ENCODE assay signal across 11 cellular contexts in genomic region chr2:200809506-200810251, GRCh38. TPM values are rescaled to one million over a fixed set of nuclear protein-coding genes. Genes with fewer than 3 reads are reported as not detected.
DNase-seq lines count a peak whose midpoint lies in the region; ATAC-seq, FAIRE-seq and TF ChIP-seq lines count a peak whose summit lies in the region.
"Had no signal": no experiment of that assay in that cellular context is flagged by ENCODE, and none has a peak within 500 bp of the region (broad histone marks: within the 10 kb centered on the region; RNA-seq: fewer than 3 reads in every experiment).

No MANE protein-coding gene starts in this region.

- H2BK5ac ChIP-seq in trophoblast cell (ENCODE audit: low read depth, low read length, poor library complexity): no peak overlapping the region

- no peak for TF ChIP-seq EP300 in sigmoid colon (IDR thresholded peaks at IDR 0.05)

- no TSS peak for BruUV-seq in Caco-2 (replicated peaks; lab: Mats Ljungman, UMichigan)

- H4K20me1 ChIP-seq in fibroblast of lung (ENCODE audit: control insufficient read depth, extremely low read depth, insufficient read depth, low read length): peaks cover 5% of the 10 kb centered on the region

- 70 to 85% methylated on average over 7 of the region's 7 CpGs for WGBS in sigmoid colon, 2 donors
- 75 to 80% (median 78%) methylated on average over 7 of the region's 7 CpGs for WGBS in small intestine, 3 donors
- WGBS in trophoblast cell (ENCODE audit: extremely low coverage, insufficient coverage, insufficient read length): no CpG with 5 or more reads among the region's 7 CpGs

- H3K27me3 ChIP-seq in Caco-2 (replicated peaks; ENCODE audit: control insufficient read depth, insufficient read depth, low read length): no peaks in the 10 kb centered on the region
- H3K27me3 ChIP-seq in fibroblast of lung (ENCODE audit: control insufficient read depth, insufficient read depth, low read length): no peaks in the 10 kb centered on the region
- H3K27me3 ChIP-seq in sigmoid colon: no peaks in the 10 kb centered on the region
- no peaks in the 10 kb centered on the region for H3K27me3 ChIP-seq in small intestine (ENCODE audit: control insufficient read depth in 2 of 2, insufficient read depth in 2 of 2, low read length in 2 of 2)
- H3K27me3 ChIP-seq in trophoblast cell (ENCODE audit: insufficient read depth, low read length): no peaks in the 10 kb centered on the region

- H3K4me3 ChIP-seq in Caco-2 (ENCODE audit: low read depth, low read length) (no peak overlapping the region), fibroblast of lung (replicated peaks in 1 of 4; ENCODE audit: control extremely low read depth in 1 of 4, insufficient read depth in 1 of 4, low read depth in 3 of 4, low read length in 4 of 4) (peak overlapping the region in 2 of 4 experiments; percentile 77 to 79), sigmoid colon (no peak overlapping the region), small intestine (ENCODE audit: low read depth in 1 of 2, low read length in 2 of 2) (no peak overlapping the region), trophoblast cell (ENCODE audit: low read depth, low read length) (no peak overlapping the region)

- H3K27me3 Mint-ChIP-seq in Caco-2 (ENCODE audit: insufficient read depth, unreplicated experiment) (no peaks in the 10 kb centered on the region), activated B cell treated with CpG ODN at 0.5 μM for 24 hours (no peaks in the 10 kb centered on the region)

- H3K4me1 Mint-ChIP-seq in Caco-2 (ENCODE audit: low read depth, unreplicated experiment) (peaks cover 16% of the 10 kb centered on the region), activated B cell treated with CpG ODN at 0.5 μM for 24 hours (peaks cover 30% of the 10 kb centered on the region)

- H3K79me2 ChIP-seq in fibroblast of lung (ENCODE audit: control insufficient read depth, insufficient read depth, low read length) (peaks cover 30% of the 10 kb centered on the region), trophoblast cell (ENCODE audit: control insufficient read depth, insufficient read depth, low read length, poor library complexity) (peaks cover 11% of the 10 kb centered on the region)

- 0 out of 2 replicates have a peak, but pooled peaks cover 3% of the 10 kb centered on the region for H3K36me3 ChIP-seq in Caco-2 (ENCODE audit: control insufficient read depth, insufficient read depth, low read length)
- peaks cover 3% of the 10 kb centered on the region for H3K36me3 ChIP-seq in fibroblast of lung (ENCODE audit: control insufficient read depth, insufficient read depth, low read length)
- H3K36me3 ChIP-seq in sigmoid colon: peaks cover 0 to 14% (median 2%) of the 10 kb centered on the region in 4 donors
- H3K36me3 ChIP-seq in small intestine (ENCODE audit: control insufficient read depth in 2 of 2, insufficient read depth in 2 of 2, low read length in 2 of 2): peaks cover 0 to 4% of the 10 kb centered on the region in 2 donors
- peaks cover 0 to 6% of the 10 kb centered on the region in 2 experiments for H3K36me3 ChIP-seq in trophoblast cell (ENCODE audit: control insufficient read depth in 1 of 2, insufficient read depth in 2 of 2, low read length in 2 of 2)

- TF ChIP-seq CTCF in Caco-2 (IDR thresholded peaks at IDR 0.05; ENCODE audit: insufficient read depth in 1 of 2, low read depth in 1 of 2, low read length in 1 of 2, severe bottlenecking in 1 of 2, unreplicated experiment in 1 of 2): no peak
- TF ChIP-seq CTCF in activated B cell treated with CpG ODN at 0.5 μM for 24 hours (IDR thresholded peaks at IDR 0.05): no peak
- TF ChIP-seq CTCF in fibroblast of lung (conservative IDR thresholded peaks at IDR 0.05 in 1 of 2, IDR thresholded peaks at IDR 0.05 in 1 of 2; ENCODE audit: low read depth in 1 of 2, low read length in 2 of 2): no peak
- TF ChIP-seq CTCF in sigmoid colon (IDR thresholded peaks at IDR 0.05): no peak

- POLR2A ChIA-PET in Caco-2 (lab: Charles Lee): no interaction called here
- POLR2A ChIA-PET in activated B cell treated with CpG ODN at 0.5 μM for 24 hours (lab: Charles Lee): interaction anchor here (0.5 to 1.3 kb wide), 2 partner anchors 55 to 100 kb away, joined by 3 read pairs; partner anchors contain the start of gene CLK1

- TF ChIP-seq POLR2A in sigmoid colon (IDR thresholded peaks at IDR 0.05): no peak

- no peak for DNase-seq in Caco-2
- no peak for DNase-seq in activated B cell treated with CpG ODN at 0.5 μM for 24 hours
- DNase-seq in fibroblast of lung (ENCODE audit: low read depth in 2 of 2): peak in 1 of 2 donors; percentile 54
- no peak for DNase-seq in sigmoid colon
- no peak for DNase-seq in SK-N-DZ (ENCODE audit: low spot score)
- DNase-seq in small intestine: no peak
- no peak for DNase-seq in trophoblast cell
- DNase-seq: hippocampal formation; NK-92 treated with Interleukin-12 subunit alpha and Interleukin-12 subunit beta, amount 100 ng/mL, for 24 hours had no signal

- peaks cover 10% of the 10 kb centered on the region for H3K79me1 ChIP-seq in trophoblast cell (ENCODE audit: low read length)

- H3K9me3 Mint-ChIP-seq in Caco-2 (ENCODE audit: unreplicated experiment): no peaks in the 10 kb centered on the region
- H3K9me3 Mint-ChIP-seq in activated B cell treated with CpG ODN at 0.5 μM for 24 hours: no peaks in the 10 kb centered on the region

- H2BK12ac ChIP-seq in trophoblast cell (ENCODE audit: low read length): no peak overlapping the region

- no peak overlapping the region for H2AK5ac ChIP-seq in trophoblast cell (ENCODE audit: low read length)

- ATAC-seq in activated B cell treated with CpG ODN at 0.5 μM for 24 hours (ENCODE audit: low read depth) (no peak), GM18870 (IDR thresholded peaks at IDR 0.05; ENCODE audit: unreplicated experiment) (no peak)

- H3K9ac ChIP-seq in fibroblast of lung (ENCODE audit: insufficient read depth, low read length) (no peak overlapping the region), trophoblast cell (ENCODE audit: low read length) (no peak overlapping the region)
- H3K9ac ChIP-seq: KMS-11 had no signal

- intact Hi-C loops in Caco-2 (cut with micrococcal nuclease; ENCODE audit: unreplicated experiment) (loop anchor here (2.0 to 10.0 kb wide), 2 partner anchors 55 to 235 kb away; partner anchors contain the start of gene CLK1), activated B cell treated with CpG ODN at 0.5 μM for 24 hours (cut with micrococcal nuclease) (loop anchor here (2.0 to 10.0 kb wide), 7 partner anchors 302 to 1429 kb away; partner anchors contain the start of genes CFLAR, FZD7, MAIP1 and SUMO1), sigmoid colon (cut with DNase I) (loop anchor here (5.0 kb wide), 2 partner anchors 263 to 282 kb away; partner anchors contain the start of genes HYCC2, NDUFB3 and SGO2)

- H2AFZ ChIP-seq in fibroblast of lung (ENCODE audit: low read length) (no peak overlapping the region), trophoblast cell (ENCODE audit: insufficient read depth, low read length, poor library complexity) (no peak overlapping the region)

- peak overlapping the region; percentile 89 for H3K4me3 Mint-ChIP-seq in Caco-2 (ENCODE audit: unreplicated experiment)
- H3K4me3 Mint-ChIP-seq in activated B cell treated with CpG ODN at 0.5 μM for 24 hours: no peak overlapping the region

- H3K4me1 ChIP-seq in Caco-2: peaks cover 22% of the 10 kb centered on the region
- peaks cover 9% of the 10 kb centered on the region for H3K4me1 ChIP-seq in fibroblast of lung (ENCODE audit: control insufficient read depth, extremely low read depth, insufficient read depth, low read length)
- peaks cover 0 to 32% (median 29%) of the 10 kb centered on the region in 4 donors for H3K4me1 ChIP-seq in sigmoid colon
- H3K4me1 ChIP-seq in small intestine (ENCODE audit: control insufficient read depth in 2 of 2, insufficient read depth in 1 of 2, low read depth in 1 of 2, low read length in 1 of 2): peaks cover 0 to 3% of the 10 kb centered on the region in 2 donors
- H3K4me1 ChIP-seq in trophoblast cell (ENCODE audit: control insufficient read depth in 1 of 2, insufficient read depth in 2 of 2, low read length in 2 of 2): peaks cover 3 to 4% of the 10 kb centered on the region in 2 experiments

- FAIRE-seq in small intestine (lab: Jason Lieb, UNC): no peak

- no peak overlapping the region for H3K18ac ChIP-seq in trophoblast cell (ENCODE audit: low read length)

- H3K9me3 ChIP-seq in Caco-2 (no peaks in the 10 kb centered on the region), fibroblast of lung (ENCODE audit: control insufficient read depth, insufficient read depth, low read depth, low read length) (no peaks in the 10 kb centered on the region), sigmoid colon (no peaks in the 10 kb centered on the region), small intestine (ENCODE audit: control insufficient read depth, low read depth) (no peaks in the 10 kb centered on the region), trophoblast cell (ENCODE audit: insufficient read depth, low read depth, low read length) (no peaks in the 10 kb centered on the region)

- no peak overlapping the region for H3K23ac ChIP-seq in trophoblast cell (ENCODE audit: low read length)

- no peak overlapping the region for H4K8ac ChIP-seq in trophoblast cell (ENCODE audit: low read depth, low read length)

- H3K27ac Mint-ChIP-seq in Caco-2 (ENCODE audit: unreplicated experiment) (peak overlapping the region; percentile 43), activated B cell treated with CpG ODN at 0.5 μM for 24 hours (peak overlapping the region; percentile 52)

- CTCF ChIA-PET in Caco-2 (lab: Charles Lee): no interaction called here
- CTCF ChIA-PET in activated B cell treated with CpG ODN at 0.5 μM for 24 hours (lab: Charles Lee): no interaction called here

- H2BK120ac ChIP-seq in trophoblast cell (ENCODE audit: insufficient read depth, low read length, poor library complexity): no peak overlapping the region

- H3K27ac ChIP-seq in fibroblast of lung (ENCODE audit: insufficient read depth, low read length): peak overlapping the region; percentile 99
- peak overlapping the region; percentile 99 to 100 (median 100) for H3K27ac ChIP-seq in sigmoid colon
- peak overlapping the region in 1 of 2 donors; percentile 50 for H3K27ac ChIP-seq in small intestine (ENCODE audit: low read depth in 1 of 2, low read length in 1 of 2)
- H3K27ac ChIP-seq in trophoblast cell (ENCODE audit: low read depth, low read length): no peak overlapping the region
- H3K27ac ChIP-seq: KMS-11 had no signal

- no peak overlapping the region for H3K14ac ChIP-seq in trophoblast cell (ENCODE audit: low read length)

- H3K36me3 Mint-ChIP-seq in Caco-2 (ENCODE audit: insufficient read depth, unreplicated experiment) (peaks cover 31% of the 10 kb centered on the region), activated B cell treated with CpG ODN at 0.5 μM for 24 hours (ENCODE audit: low read depth) (peaks cover 21% of the 10 kb centered on the region)

- H3K4me2 ChIP-seq in fibroblast of lung (ENCODE audit: extremely low read depth, insufficient read depth, low read length) (peak overlapping the region; percentile 99), trophoblast cell (ENCODE audit: low read length) (no peak overlapping the region)

- H4K91ac ChIP-seq in trophoblast cell (ENCODE audit: low read depth, low read length): no peak overlapping the region

- no peak overlapping the region for H4K12ac ChIP-seq in trophoblast cell (ENCODE audit: low read depth, low read length)

- no peak overlapping the region for H3K4ac ChIP-seq in trophoblast cell (ENCODE audit: low read depth, low read length)

RNA-seq across cellular contexts. Expression of gene BZW1, which starts 2.0 kb away (rescaled TPM):
- 322 and 325 TPM in 2 replicates for total RNA-seq in Caco-2 (2022)
- 174 and 197 TPM in 2 replicates for total RNA-seq in activated B cell treated with CpG ODN at 0.5 μM for 24 hours
- 425 and 429 TPM in 2 replicates for total RNA-seq in fibroblast of lung
- 296 and 325 TPM in 2 replicates for polyA plus RNA-seq in fibroblast of lung
- polyA plus RNA-seq in fibroblast of lung (2012): 318 and 372 TPM in 2 replicates
- 154 and 241 TPM in 2 replicates for polyA minus RNA-seq in fibroblast of lung (ENCODE audit: low replicate concordance)
- 100 to 1,000 TPM in 2 of 4 donors, 10 to 100 TPM in 2; 77.9 to 119 (median 100) TPM for total RNA-seq in sigmoid colon
- 100 to 1,000 TPM in 2 of 3 donors, 10 to 100 TPM in 1; 82.9 to 158 (median 111) TPM for polyA plus RNA-seq in sigmoid colon
- 152 and 161 TPM in 2 replicates for polyA plus RNA-seq in SK-N-DZ (2014; cell fraction: cytosol; rRNA removed)
- polyA plus RNA-seq in SK-N-DZ (2014; cell fraction: nucleus; rRNA removed): 66.7 and 106 TPM in 2 replicates
- polyA plus RNA-seq in small intestine: 10 to 100 TPM; 50.8 to 77.3 (median 70.4) TPM
- polyA plus RNA-seq in trophoblast cell (2013): 153 and 170 TPM in 2 replicates

RNA-seq across cellular contexts. Expression of gene CLK1, which starts 54.8 kb away (rescaled TPM):
- total RNA-seq in Caco-2 (2022): 62.6 and 68.0 TPM in 2 replicates
- total RNA-seq in activated B cell treated with CpG ODN at 0.5 μM for 24 hours: 173 and 203 TPM in 2 replicates
- 68.5 and 76.8 TPM in 2 replicates for total RNA-seq in fibroblast of lung
- polyA plus RNA-seq in fibroblast of lung: 44.1 and 104 TPM in 2 replicates
- 21.9 and 50.5 TPM in 2 replicates for polyA plus RNA-seq in fibroblast of lung (2012)
- 2.6 and 3.7 TPM in 2 replicates for polyA minus RNA-seq in fibroblast of lung (ENCODE audit: low replicate concordance)
- 100 to 1,000 TPM; 150 to 229 (median 195) TPM for total RNA-seq in sigmoid colon
- 10 to 100 TPM; 44.4 to 87.1 (median 76.1) TPM for polyA plus RNA-seq in sigmoid colon
- polyA plus RNA-seq in SK-N-DZ (2014; cell fraction: cytosol; rRNA removed): 86.6 and 96.4 TPM in 2 replicates
- 351 and 403 TPM in 2 replicates for polyA plus RNA-seq in SK-N-DZ (2014; cell fraction: nucleus; rRNA removed)
- 100 to 1,000 TPM in 2 of 3 donors, 10 to 100 TPM in 1; 76.0 to 281 (median 169) TPM for polyA plus RNA-seq in small intestine
- 81.4 and 91.6 TPM in 2 replicates for polyA plus RNA-seq in trophoblast cell (2013)
